Comparison of ENCODE assay signal across 9 cellular contexts in genomic region chr11:95241673-95242072, GRCh38. TPM values are rescaled to one million over a fixed set of nuclear protein-coding genes. Genes with fewer than 3 reads are reported as not detected.
DNase-seq lines count a peak whose midpoint lies in the region; ATAC-seq, FAIRE-seq and TF ChIP-seq lines count a peak whose summit lies in the region.
"Had no signal": no experiment of that assay in that cellular context is flagged by ENCODE, and none has a peak within 500 bp of the region (broad histone marks: within the 10 kb centered on the region; RNA-seq: fewer than 3 reads in every experiment).

No MANE protein-coding gene starts in this region.

- no peak for FAIRE-seq in kidney (lab: Jason Lieb, UNC)

- TF ChIP-seq CTCF in kidney (IDR thresholded peaks at IDR 0.05; ENCODE audit: borderline replicate concordance, extremely low read depth, insufficient read depth), result no peak

- H3K36me3 ChIP-seq in kidney (ENCODE audit: control insufficient read depth in 1 of 2, insufficient read depth in 2 of 2, low read length in 2 of 2), result no peaks in the 10 kb centered on the region

- H3K9me3 ChIP-seq in kidney (ENCODE audit: control insufficient read depth in 1 of 2, low read length in 2 of 2), result no peaks in the 10 kb centered on the region

- peak overlapping the region; percentile 45 to 56 for H3K4me3 ChIP-seq in kidney (ENCODE audit: low read length in 2 of 2)

- H3K4me1 ChIP-seq in kidney (ENCODE audit: control insufficient read depth in 1 of 2, insufficient read depth in 1 of 2, low read depth in 1 of 2, low read length in 2 of 2), result peaks cover 4 to 13% of the 10 kb centered on the region in 2 donors

- DNase-seq in kidney, result no peak
- DNase-seq in activated CD8-positive, alpha-beta memory T cell treated with anti-CD3 and anti-CD28 coated beads, Interleukin-2, amount 50 U/mL, for 48 hours, result no peak
- no peak for DNase-seq in caudate nucleus (lab: John Stamatoyannopoulos, UW)
- DNase-seq in germinal center (ENCODE audit: low spot score), result no peak
- no peak for DNase-seq in NCI-H526 (lab: John Stamatoyannopoulos, UW)
- DNase-seq: effector memory CD8-positive, alpha-beta T cell had no signal

- ATAC-seq in GM18499 (IDR thresholded peaks at IDR 0.05; ENCODE audit: insufficient read depth, unreplicated experiment) (peak; percentile 66), GM21529 (IDR thresholded peaks at IDR 0.05; ENCODE audit: unreplicated experiment) (peak; percentile 65), HG03521 (IDR thresholded peaks at IDR 0.05; ENCODE audit: unreplicated experiment) (peak; percentile 51)
- ATAC-seq: effector memory CD8-positive, alpha-beta T cell had no signal

- H3K27ac ChIP-seq in kidney (ENCODE audit: low read depth in 2 of 2, low read length in 2 of 2) (peak overlapping the region in 1 of 2 donors; percentile 20), caudate nucleus (ENCODE audit: low read depth, low read length) (no peak overlapping the region)

- H3K9ac ChIP-seq in kidney (ENCODE audit: low read length in 2 of 2), result no peak overlapping the region

- intact Hi-C loops in kidney (cut with DNase I), result no loop called here

RNA-seq across cellular contexts. Expression of gene SESN3, which starts 10.7 kb away (rescaled TPM):
- total RNA-seq in kidney, result 50.1 TPM
- polyA plus RNA-seq in kidney (ENCODE audit: insufficient read depth, low read depth, low replicate concordance), result 5.1 TPM
